In the genomic region with DNA sequence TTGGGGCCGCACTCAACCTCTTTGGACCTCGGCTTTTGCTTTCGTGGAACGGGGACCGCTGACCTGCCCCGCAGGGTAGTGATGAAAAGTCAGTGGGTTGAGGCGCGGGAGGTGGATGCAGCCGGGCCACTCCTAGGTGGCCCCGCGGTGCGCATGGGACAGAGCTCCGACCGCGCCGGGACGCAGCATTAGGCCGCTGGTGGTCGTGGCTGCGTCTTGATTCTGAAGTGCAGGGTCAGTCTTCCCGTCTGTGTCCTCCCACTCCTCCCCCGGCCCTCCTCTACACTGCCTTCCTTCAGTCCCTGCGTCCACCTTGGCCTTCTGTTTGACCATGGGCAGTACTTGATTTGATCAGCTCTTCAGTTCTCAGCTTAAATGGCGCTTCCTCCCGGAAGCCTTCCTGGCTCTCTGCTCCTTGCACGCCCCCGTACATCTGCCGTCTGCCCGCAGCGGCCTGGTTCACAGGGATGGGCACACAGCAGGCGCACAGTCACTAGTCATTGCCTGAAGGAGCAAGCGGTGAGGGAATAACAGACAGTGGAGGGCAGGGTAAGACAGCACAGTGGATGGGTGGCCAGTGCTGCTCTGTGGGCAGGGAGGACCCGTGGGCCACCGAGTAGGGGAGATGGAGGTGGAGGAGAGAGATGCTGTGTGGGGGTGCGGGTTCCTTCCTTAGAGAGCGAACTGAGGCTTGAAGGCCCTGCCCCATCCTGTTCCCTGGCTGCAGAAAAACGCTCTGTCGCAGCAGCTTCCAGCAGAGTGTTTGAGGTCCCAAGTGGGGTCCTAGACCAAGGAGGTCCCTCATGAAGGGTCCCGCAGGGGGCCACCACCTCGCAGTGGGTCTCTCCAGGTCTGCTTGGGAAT, we compare ENCODE assay signal across 8 cellular contexts. TPM values are rescaled to one million over a fixed set of nuclear protein-coding genes. Genes with fewer than 3 reads are reported as not detected.
DNase-seq lines count a peak whose midpoint lies in the region; ATAC-seq and TF ChIP-seq lines count a peak whose summit lies in the region.

No MANE protein-coding gene starts in this region.

- TF ChIP-seq CTCF in DOHH2 (IDR thresholded peaks at IDR 0.05; ENCODE audit: low read depth, low read length, poor library complexity, severe bottlenecking) (no peak), heart left ventricle (IDR thresholded peaks at IDR 0.05) (no peak), prostate gland (IDR thresholded peaks at IDR 0.05) (no peak)

- DNase-seq in Kasumi-1 (lab: John Stamatoyannopoulos, UW) (peak; percentile 26 to 32), heart left ventricle (no peak), prostate gland (ENCODE audit: low spot score) (no peak), NCI-H1105 (lab: John Stamatoyannopoulos, UW) (no peak), NCI-H2196 (lab: John Stamatoyannopoulos, UW; ENCODE audit: unreplicated experiment) (no peak)
- DNase-seq in activated T-cell treated with anti-CD3 and anti-CD28 coated beads, Interleukin-2, amount 50 U/mL, for 72 hours: peak; percentile 45 to 53

- H3K9me3 ChIP-seq in DOHH2 (ENCODE audit: control insufficient read depth, insufficient read depth, low read length) (no peaks in the 10 kb centered on the region), heart left ventricle (no peaks in the 10 kb centered on the region), prostate gland (no peaks in the 10 kb centered on the region)

- 16 to 23% (median 18%) methylated on average over 36 to 40 of the region's 40 CpGs for WGBS in heart left ventricle, 4 donors
- WGBS in prostate gland: 20% methylated on average over 39 of the region's 40 CpGs

- H3K27me3 ChIP-seq in DOHH2 (ENCODE audit: control insufficient read depth, low read length) (no peaks in the 10 kb centered on the region), heart left ventricle (peaks cover 0 to 10% (median 0%) of the 10 kb centered on the region in 9 donors), prostate gland (replicated peaks; ENCODE audit: insufficient read depth) (no peaks in the 10 kb centered on the region)

- H3K79me2 ChIP-seq in DOHH2 (ENCODE audit: control insufficient read depth, low read length): no peaks in the 10 kb centered on the region

- H3F3A ChIP-seq in DOHH2 (ENCODE audit: control insufficient read depth, insufficient read depth): peaks cover 18% of the 10 kb centered on the region; the same call in 1 of the 2 replicates

- intact Hi-C loops in heart left ventricle (cut with DNase I) (no loop called here), prostate gland (cut with DNase I) (no loop called here)

- no peaks in the 10 kb centered on the region for H3K27me3 Mint-ChIP-seq in activated T-cell treated with anti-CD3 and anti-CD28 coated beads, Interleukin-2, amount 50 U/mL, for 72 hours (ENCODE audit: low read depth)

- no peaks in the 10 kb centered on the region for H4K20me1 ChIP-seq in DOHH2 (ENCODE audit: control insufficient read depth, insufficient read depth, low read depth, low read length)

- no peaks in the 10 kb centered on the region for H3K9me3 Mint-ChIP-seq in activated T-cell treated with anti-CD3 and anti-CD28 coated beads, Interleukin-2, amount 50 U/mL, for 72 hours

- peaks cover 56% of the 10 kb centered on the region for H3K4me1 Mint-ChIP-seq in activated T-cell treated with anti-CD3 and anti-CD28 coated beads, Interleukin-2, amount 50 U/mL, for 72 hours (ENCODE audit: low read depth)

- H3K36me3 Mint-ChIP-seq in activated T-cell treated with anti-CD3 and anti-CD28 coated beads, Interleukin-2, amount 50 U/mL, for 72 hours (ENCODE audit: insufficient read depth in 2 of 2): peaks cover 1 to 8% of the 10 kb centered on the region in 2 donors

- peak overlapping the region; percentile 79 for H3K27ac Mint-ChIP-seq in activated T-cell treated with anti-CD3 and anti-CD28 coated beads, Interleukin-2, amount 50 U/mL, for 72 hours

- peak overlapping the region; percentile 88 for H3K4me2 ChIP-seq in DOHH2 (ENCODE audit: low read length)

- TF ChIP-seq POLR2A in heart left ventricle (IDR thresholded peaks at IDR 0.05): no peak
- no peak for TF ChIP-seq POLR2A in prostate gland (IDR thresholded peaks at IDR 0.05)

- peak overlapping the region; percentile 75 for H3K4me3 ChIP-seq in DOHH2 (ENCODE audit: low read length)
- peak overlapping the region; percentile 43 to 89 (median 64) for H3K4me3 ChIP-seq in heart left ventricle
- peak overlapping the region; percentile 48 to 52 for H3K4me3 ChIP-seq in prostate gland

- no peak overlapping the region for H3K27ac ChIP-seq in DOHH2 (ENCODE audit: low read depth, low read length)
- H3K27ac ChIP-seq in heart left ventricle: peak overlapping the region in 10 of 12 donors; percentile 21 to 88 (median 68)
- H3K27ac ChIP-seq in prostate gland: peak overlapping the region in 1 of 2 donors; percentile 53

- H3K4me1 ChIP-seq in DOHH2 (ENCODE audit: control insufficient read depth, low read length) (peaks cover 61% of the 10 kb centered on the region), heart left ventricle (peaks cover 0 to 66% (median 2%) of the 10 kb centered on the region in 12 donors), prostate gland (replicated peaks) (no peaks in the 10 kb centered on the region)

- peak; percentile 36 for ATAC-seq in activated T-cell treated with anti-CD3 and anti-CD28 coated beads, Interleukin-2, amount 50 U/mL, for 72 hours (replicated peaks in 1 of 2)
- ATAC-seq in heart left ventricle (peak in 3 of 4 donors; percentile 12 to 35 (median 35)), HG03457 (IDR thresholded peaks at IDR 0.05; ENCODE audit: unreplicated experiment) (no peak)

- H3K4me3 Mint-ChIP-seq in activated T-cell treated with anti-CD3 and anti-CD28 coated beads, Interleukin-2, amount 50 U/mL, for 72 hours: peak overlapping the region; percentile 93 to 97

- H3K9me2 ChIP-seq in DOHH2 (replicated peaks; ENCODE audit: control insufficient read depth, low read length): no peaks in the 10 kb centered on the region

- H3K36me3 ChIP-seq in DOHH2 (ENCODE audit: control insufficient read depth, low read length): no peaks in the 10 kb centered on the region
- H3K36me3 ChIP-seq in heart left ventricle: peaks cover 0 to 18% (median 0%) of the 10 kb centered on the region in 9 donors
- H3K36me3 ChIP-seq in prostate gland: no peaks in the 10 kb centered on the region

RNA-seq across cellular contexts. Expression of a gene that starts 0.7 kb away (rescaled TPM):
- total RNA-seq in activated T-cell treated with anti-CD3 and anti-CD28 coated beads, Interleukin-2, amount 50 U/mL, for 72 hours: 10 to 100 TPM; 26.0 to 81.0 TPM
- total RNA-seq in heart left ventricle (10 to 100 TPM in 3 of 9 donors, 1 to 10 TPM in 6; 1.7 to 50.8 (median 6.1) TPM), prostate gland (100 to 1,000 TPM in 1 of 2 donors, 1 to 10 TPM in 1; 3.6 to 140 TPM)
- 1 to 10 TPM; 3.4 to 7.3 TPM for polyA plus RNA-seq in heart left ventricle

RNA-seq across cellular contexts. Expression of a gene that starts 41.3 kb away (rescaled TPM):
- 10 to 100 TPM; 84.7 to 96.1 TPM for total RNA-seq in activated T-cell treated with anti-CD3 and anti-CD28 coated beads, Interleukin-2, amount 50 U/mL, for 72 hours
- 10 to 100 TPM; 14.6 to 57.4 (median 27.1) TPM for total RNA-seq in heart left ventricle
- 10 to 100 TPM; 21.6 to 39.8 TPM for polyA plus RNA-seq in heart left ventricle
- total RNA-seq in prostate gland: 10 to 100 TPM; 52.6 to 60.6 TPM

RNA-seq across cellular contexts. Expression of a gene that starts 42.5 kb away (rescaled TPM):
- total RNA-seq in activated T-cell treated with anti-CD3 and anti-CD28 coated beads, Interleukin-2, amount 50 U/mL, for 72 hours: 10 to 100 TPM; 58.4 to 59.0 TPM
- total RNA-seq in heart left ventricle (10 to 100 TPM; 21.4 to 31.8 (median 25.1) TPM), prostate gland (10 to 100 TPM; 37.8 to 64.5 TPM)
- polyA plus RNA-seq in heart left ventricle: 10 to 100 TPM; 13.3 to 32.9 TPM

Comparison
In these comparisons a context has a peak if more than half of its experiments do, and no peak if none do; other contexts are left out.
1. DNase-seq: peak in Kasumi-1 (2 of 2) and activated T-cell treated with anti-CD3 and anti-CD28 coated beads, Interleukin-2, amount 50 U/mL, for 72 hours (2 of 2); none in heart left ventricle (0 of 5), prostate gland (single experiment), NCI-H1105 (single experiment) and NCI-H2196 (single experiment).
2. Peak in every context shown above with its lines, with median percentiles within 50 percentile points of each other: H3K4me3 ChIP-seq.